Comparison of ENCODE assay signal across 8 cellular contexts in genomic region chr4:114598191-114599121, GRCh38. TPM values are rescaled to one million over a fixed set of nuclear protein-coding genes. Genes with fewer than 3 reads are reported as not detected.
DNase-seq lines count a peak whose midpoint lies in the region; ATAC-seq, FAIRE-seq and TF ChIP-seq lines count a peak whose summit lies in the region.

Gene UGT8 (plus strand): TSS chr4:114598807. CDS start chr4:114622881, 24,074 bp downstream.

- H3K27ac Mint-ChIP-seq in activated naive CD4-positive, alpha-beta T cell treated with anti-CD3 and anti-CD28 coated beads, Interleukin-2, amount 10 ng/mL, durations not matched to agents 7 days and 5 days: no peak within 1 kb of the TSS

- no peaks in the 10 kb centered on the region for H3K9me3 Mint-ChIP-seq in activated naive CD4-positive, alpha-beta T cell treated with anti-CD3 and anti-CD28 coated beads, Interleukin-2, amount 10 ng/mL, durations not matched to agents 7 days and 5 days

- intact Hi-C loops in heart left ventricle (cut with DNase I): no loop called here
- intact Hi-C loops in pancreas (cut with DNase I): no loop called here

- peaks cover 40% of the 10 kb centered on the region for H3K27me3 Mint-ChIP-seq in activated naive CD4-positive, alpha-beta T cell treated with anti-CD3 and anti-CD28 coated beads, Interleukin-2, amount 10 ng/mL, durations not matched to agents 7 days and 5 days

- H3K27me3 ChIP-seq in heart left ventricle (peaks cover 3 to 67% (median 28%) of the 10 kb centered on the region in 9 donors), pancreas (no peaks in the 10 kb centered on the region)

- H3K4me1 Mint-ChIP-seq in activated naive CD4-positive, alpha-beta T cell treated with anti-CD3 and anti-CD28 coated beads, Interleukin-2, amount 10 ng/mL, durations not matched to agents 7 days and 5 days: peaks cover 16% of the 10 kb centered on the region

- no peaks in the 10 kb centered on the region for H3K36me3 Mint-ChIP-seq in activated naive CD4-positive, alpha-beta T cell treated with anti-CD3 and anti-CD28 coated beads, Interleukin-2, amount 10 ng/mL, durations not matched to agents 7 days and 5 days

- H3K4me3 ChIP-seq in AG04449 (ENCODE audit: low read depth, low read length) (peak within 1 kb of the TSS; percentile 44), heart left ventricle (peak within 1 kb of the TSS; percentile 23 to 57 (median 44)), pancreas (peak within 1 kb of the TSS; percentile 43 to 63 (median 60))

- FAIRE-seq in pancreas (lab: Jason Lieb, UNC): no peak

- H3K27ac ChIP-seq in heart left ventricle (no peak within 1 kb of the TSS), pancreas (peak within 1 kb of the TSS; percentile 34 to 83 (median 69))

- CTCF ChIA-PET in AG04449 (lab: Yijun Ruan, JAX): no interaction called here
- CTCF ChIA-PET in activated naive CD4-positive, alpha-beta T cell treated with anti-CD3 and anti-CD28 coated beads, Interleukin-2, amount 10 ng/mL, durations not matched to agents 7 days and 5 days (lab: Charles Lee): no interaction called here

- H3K36me3 ChIP-seq in heart left ventricle (no peaks in the 10 kb centered on the region), pancreas (no peaks in the 10 kb centered on the region)

- DNase-seq in AG04449 (ENCODE audit: low read depth, low spot score) (no peak), NCI-H526 treated with DMSO at 0.1 percent for 48 hours (lab: John Stamatoyannopoulos, UW) (peak; percentile 90), heart left ventricle (peak in 2 of 5 donors; percentile 25 to 72), pancreas (peak; percentile 75 to 91 (median 85)), AML-193 (lab: John Stamatoyannopoulos, UW) (no peak)
- DNase-seq in activated naive CD4-positive, alpha-beta T cell treated with anti-CD3 and anti-CD28 coated beads, Interleukin-2, amount 10 ng/mL, durations not matched to agents 7 days and 5 days: peak; percentile 49

- TF ChIP-seq CTCF in AG04449 (IDR thresholded peaks at IDR 0.05; ENCODE audit: insufficient read depth, low read length, missing control alignments) (no peak), heart left ventricle (IDR thresholded peaks at IDR 0.05) (no peak), pancreas (IDR thresholded peaks at IDR 0.05) (no peak)

- ATAC-seq in GM18861 (IDR thresholded peaks at IDR 0.05; ENCODE audit: unreplicated experiment) (peak; percentile 45), HG03135 (IDR thresholded peaks at IDR 0.05; ENCODE audit: unreplicated experiment) (peak; percentile 38), heart left ventricle (peak in 3 of 4 donors; percentile 47 to 53 (median 49)), pancreas (peak; percentile 81 to 88 (median 82))

- WGBS in heart left ventricle, 4 donors: 1 to 2% (median 1%) methylated on average over 67 to 82 of the region's 84 CpGs
- WGBS in pancreas, 2 donors: 0% methylated on average over 77 to 82 of the region's 84 CpGs

- POLR2A ChIA-PET in AG04449 (lab: Yijun Ruan, JAX): interaction anchor here (0.6 kb wide), 1 partner anchor 956 kb away, joined by 5 read pairs; no protein-coding TSS in a partner anchor

- TF ChIP-seq POLR2A in heart left ventricle (IDR thresholded peaks at IDR 0.05): no peak

- peaks cover 0 to 21% (median 5%) of the 10 kb centered on the region in 12 donors for H3K4me1 ChIP-seq in heart left ventricle
- H3K4me1 ChIP-seq in pancreas: peaks cover 0 to 16% (median 7%) of the 10 kb centered on the region in 3 donors

- no peaks in the 10 kb centered on the region for H3K9me3 ChIP-seq in heart left ventricle
- no peaks in the 10 kb centered on the region for H3K9me3 ChIP-seq in pancreas

- peak within 1 kb of the TSS; percentile 55 for H3K4me3 Mint-ChIP-seq in activated naive CD4-positive, alpha-beta T cell treated with anti-CD3 and anti-CD28 coated beads, Interleukin-2, amount 10 ng/mL, durations not matched to agents 7 days and 5 days

RNA-seq across cellular contexts. Expression of gene UGT8, which starts in this region (rescaled TPM):
- under 1 TPM in 3 of 9 donors, not detected in 6; 0.12 to 0.29 (median 0.14) TPM for total RNA-seq in heart left ventricle
- polyA plus RNA-seq in heart left ventricle: under 1 TPM in 1 of 2 donors, not detected in 1; 0.03 TPM
- 1 to 10 TPM; 5.1 to 9.6 (median 6.1) TPM for total RNA-seq in pancreas
- 1 to 10 TPM; 1.5 to 4.9 TPM for polyA plus RNA-seq in pancreas

Comparison
In these comparisons a context has a peak if more than half of its experiments do, and no peak if none do; other contexts are left out.
1. RNA of gene UGT8 (total RNA-seq): 5.1 to 9.6 TPM in pancreas; 0.12 to 0.29 TPM in heart left ventricle; every median in the first group is over 4 times any median in the second.
2. Peak in ATAC-seq and H3K4me3 ChIP-seq in heart left ventricle; RNA of the gene not detected or under 1 TPM.
3. DNase-seq: peak in NCI-H526 treated with DMSO at 0.1 percent for 48 hours (single experiment), activated naive CD4-positive, alpha-beta T cell treated with anti-CD3 and anti-CD28 coated beads, Interleukin-2, amount 10 ng/mL, durations not matched to agents 7 days and 5 days (single experiment) and pancreas (6 of 6); none in AG04449 (single experiment) and AML-193 (0 of 2).
4. H3K27ac ChIP-seq: peak in pancreas (4 of 4); none in heart left ventricle (0 of 12).
5. Peak in every context shown above with its lines, with median percentiles within 50 percentile points of each other: H3K4me3 ChIP-seq and ATAC-seq.